ENCODE assay signal across 1 cellular context in the genomic region with DNA sequence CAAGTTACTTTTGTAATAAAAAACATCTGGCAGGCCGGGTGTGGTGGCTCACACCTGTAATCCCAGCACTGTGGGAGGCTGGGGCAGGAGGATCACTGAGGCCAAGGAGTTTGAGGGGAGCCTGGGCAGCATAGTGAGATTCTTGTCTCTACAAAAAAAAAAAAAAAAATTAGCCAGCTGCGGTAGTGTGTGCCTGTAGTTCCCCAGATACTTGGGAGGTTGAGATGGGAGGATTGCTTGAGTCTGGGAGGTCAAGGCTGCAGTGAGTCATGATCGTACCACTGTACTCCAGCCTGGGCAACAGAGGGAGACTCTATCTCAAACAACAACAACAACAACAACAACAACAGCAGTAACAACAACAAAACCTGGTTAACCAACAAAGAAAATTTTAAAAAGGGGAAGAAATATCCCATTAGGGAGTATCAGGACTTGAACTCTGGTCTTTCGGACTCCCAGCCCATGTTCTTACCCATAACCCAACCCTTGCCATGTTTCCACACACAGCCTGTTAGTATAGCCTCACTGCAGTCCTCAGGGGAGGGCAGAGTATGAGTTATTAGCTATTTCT.
TF ChIP-seq lines count a peak whose summit lies in the region.

No MANE protein-coding gene starts in this region.

TF ChIP-seq in endothelial cell of umbilical vein, 7 proteins besides CTCF, POLR2A, EP300 and RAD21:
- TF ChIP-seq GATA2 (IDR thresholded peaks at IDR 0.05; ENCODE audit: insufficient read depth, insufficient read length, low read depth, low read length): no peak
